ENCODE assay signal across 8 cellular contexts in the genomic region with DNA sequence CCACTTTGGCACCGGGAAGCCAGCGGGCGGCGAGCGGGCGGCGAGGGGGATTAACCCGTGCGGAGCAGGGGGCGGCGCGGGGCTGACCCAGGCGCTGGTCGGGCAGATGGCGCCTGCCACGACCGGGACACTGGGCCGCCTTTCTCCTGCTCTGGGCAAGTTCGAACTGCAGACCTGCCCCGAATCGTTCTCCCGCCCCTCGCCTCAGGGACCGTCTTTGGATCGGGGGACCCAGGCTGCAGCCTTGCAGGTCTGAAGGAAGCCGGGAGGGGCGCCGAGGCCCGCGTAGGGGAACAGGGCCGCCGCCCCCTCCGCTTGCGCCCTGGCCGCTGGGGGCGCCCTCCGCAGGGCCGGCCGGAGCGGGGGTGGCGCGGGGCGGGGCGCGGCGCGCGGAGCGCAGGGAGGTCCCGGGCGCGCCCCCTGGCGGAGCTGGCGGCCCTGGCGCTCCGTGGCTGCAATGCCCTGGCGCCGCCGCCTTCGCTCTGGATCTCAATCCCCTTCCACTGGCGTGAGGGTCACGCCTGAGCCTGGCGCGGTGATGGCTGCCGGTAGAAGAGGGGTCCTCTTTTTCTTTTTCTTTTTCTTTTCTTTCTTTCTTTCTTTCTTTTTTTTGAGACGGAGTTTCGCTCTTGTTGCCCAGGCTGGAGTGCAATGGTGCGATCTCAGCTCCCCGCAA. TPM values are rescaled to one million over a fixed set of nuclear protein-coding genes. Genes with fewer than 3 reads are reported as not detected.
A peak's percentile ranks its signal among the peaks of the same experiment; 100 is the strongest.
DNase-seq lines count a peak whose midpoint lies in the region; ATAC-seq and TF ChIP-seq lines count a peak whose summit lies in the region.

No MANE protein-coding gene starts in this region.

- H3K4me1 Mint-ChIP-seq in endothelial cell (ENCODE audit: unreplicated experiment) (peaks cover 10% of the 10 kb centered on the region), mesothelial cell of epicardium (no peaks in the 10 kb centered on the region)

- peak overlapping the region; percentile 80 for H3K4me3 Mint-ChIP-seq in endothelial cell (ENCODE audit: unreplicated experiment)
- H3K4me3 Mint-ChIP-seq in mesothelial cell of epicardium: peak overlapping the region; percentile 65

- DNase-seq in SHP77 (lab: John Stamatoyannopoulos, UW) (peak; percentile 60 to 75), SHP77 treated with DMSO at 0.1 percent for 48 hours (lab: John Stamatoyannopoulos, UW) (no peak), NCI-H82 treated with DMSO at 0.1 percent for 48 hours (lab: John Stamatoyannopoulos, UW; ENCODE audit: unreplicated experiment) (peak; percentile 87), endothelial cell (ENCODE audit: low spot score) (peak; percentile 95), mesothelial cell of epicardium (ENCODE audit: low spot score in 2 of 2, unreplicated experiment in 2 of 2) (peak; percentile 79 to 86)
- DNase-seq in activated CD8-positive, alpha-beta memory T cell treated with anti-CD3 and anti-CD28 coated beads, Interleukin-2, amount 50 U/mL, for 1 hour (ENCODE audit: extremely low read depth): peak; percentile 43
- peak; percentile 37 to 59 for DNase-seq in stimulated activated CD8-positive, alpha-beta memory T cell treated with anti-CD3 and anti-CD28 coated beads, Interleukin-15, amount 100 ng/mL, for 4 hours (ENCODE audit: low read depth in 2 of 2)

- peak; percentile 68 for TF ChIP-seq CTCF in endothelial cell (IDR thresholded peaks at IDR 0.05; ENCODE audit: unreplicated experiment)
- peak; percentile 48 for TF ChIP-seq CTCF in mesothelial cell of epicardium (IDR thresholded peaks at IDR 0.05; ENCODE audit: unreplicated experiment)

- peak; percentile 72 for ATAC-seq in HG03280 (IDR thresholded peaks at IDR 0.05; ENCODE audit: unreplicated experiment)

- H3K27ac Mint-ChIP-seq in endothelial cell (ENCODE audit: unreplicated experiment) (no peak overlapping the region), mesothelial cell of epicardium (no peak overlapping the region)

- H3K36me3 Mint-ChIP-seq in endothelial cell (ENCODE audit: low read depth, unreplicated experiment) (peaks cover 11% of the 10 kb centered on the region), mesothelial cell of epicardium (no peaks in the 10 kb centered on the region)

- no peaks in the 10 kb centered on the region for H3K9me3 Mint-ChIP-seq in endothelial cell (ENCODE audit: unreplicated experiment)
- H3K9me3 Mint-ChIP-seq in mesothelial cell of epicardium: no peaks in the 10 kb centered on the region

- peaks cover 34% of the 10 kb centered on the region for H3K27me3 Mint-ChIP-seq in endothelial cell (ENCODE audit: unreplicated experiment)
- peaks cover 63% of the 10 kb centered on the region for H3K27me3 Mint-ChIP-seq in mesothelial cell of epicardium (ENCODE audit: low read depth)

RNA-seq across cellular contexts. Expression of a gene that starts 0.4 kb away (rescaled TPM):
- total RNA-seq in endothelial cell (ENCODE audit: unreplicated experiment) (1.9 TPM), mesothelial cell of epicardium (2.9 to 3.4 TPM (median 3.4 TPM) in 3 replicates)
